In genomic region chr11:47215366-47215925, GRCh38 we compare ENCODE assay signal across 8 cellular contexts. TPM values are rescaled to one million over a fixed set of nuclear protein-coding genes. Genes with fewer than 3 reads are reported as not detected.
DNase-seq lines count a peak whose midpoint lies in the region; ATAC-seq and TF ChIP-seq lines count a peak whose summit lies in the region.

No MANE protein-coding gene starts in this region.

- no peaks in the 10 kb centered on the region for H3K9me3 Mint-ChIP-seq in central memory CD8-positive, alpha-beta T cell

- no peak for TF ChIP-seq CTCF in GM12875 (IDR thresholded peaks at IDR 0.05; ENCODE audit: borderline replicate concordance, insufficient read depth, low read depth, low read length)

- H3K4me3 ChIP-seq in GM12875 (ENCODE audit: low read depth, low read length) (peak overlapping the region; percentile 58), mucosa of stomach (ENCODE audit: low read length) (peak overlapping the region; percentile 91)

- H3K4me3 Mint-ChIP-seq in central memory CD8-positive, alpha-beta T cell, result peak overlapping the region; percentile 97

- H3K36me3 ChIP-seq in mucosa of stomach (ENCODE audit: control insufficient read depth, insufficient read depth, low read length), result no peaks in the 10 kb centered on the region

- no peaks in the 10 kb centered on the region for H3K27me3 Mint-ChIP-seq in central memory CD8-positive, alpha-beta T cell

- no peak for ATAC-seq in central memory CD8-positive, alpha-beta T cell (replicated peaks; ENCODE audit: extremely low read depth, poor library complexity, severe bottlenecking)
- no peak for ATAC-seq in HG03196 (IDR thresholded peaks at IDR 0.05; ENCODE audit: unreplicated experiment)
- no peak for ATAC-seq in left lobe of liver

- DNase-seq in NCI-H2081 (lab: John Stamatoyannopoulos, UW), result peak; percentile 47 to 74
- DNase-seq in central memory CD8-positive, alpha-beta T cell (ENCODE audit: low spot score in 2 of 2), result no peak
- no peak for DNase-seq in NCI-H524 treated with DMSO at 0.1 percent for 48 hours (lab: John Stamatoyannopoulos, UW)
- DNase-seq in ureter (ENCODE audit: low spot score), result no peak
- no peak for DNase-seq in left lobe of liver (ENCODE audit: low spot score)

- peaks cover 39% of the 10 kb centered on the region for H3K4me1 Mint-ChIP-seq in central memory CD8-positive, alpha-beta T cell

- peak overlapping the region; percentile 99 for H3K27ac Mint-ChIP-seq in central memory CD8-positive, alpha-beta T cell (ENCODE audit: low read depth)

- peak overlapping the region; percentile 86 for H3K9ac ChIP-seq in mucosa of stomach (ENCODE audit: low read length)

- H3K4me1 ChIP-seq in mucosa of stomach (ENCODE audit: control insufficient read depth, insufficient read depth, low read length), result peaks cover 12% of the 10 kb centered on the region

- no peaks in the 10 kb centered on the region for H3K9me3 ChIP-seq in mucosa of stomach (ENCODE audit: control insufficient read depth, low read length)

- no peaks in the 10 kb centered on the region for H3K27me3 ChIP-seq in mucosa of stomach (ENCODE audit: control insufficient read depth, insufficient read depth, low read length)

- peaks cover 15% of the 10 kb centered on the region for H3K36me3 Mint-ChIP-seq in central memory CD8-positive, alpha-beta T cell (ENCODE audit: insufficient read depth)

RNA-seq across cellular contexts. Expression of gene DDB2, which starts 0.7 kb away (rescaled TPM):
- total RNA-seq in ureter (57.9 TPM), left lobe of liver (15.4 TPM)

RNA-seq across cellular contexts. Expression of gene PACSIN3, which starts 29.2 kb away (rescaled TPM):
- total RNA-seq in ureter (29.0 TPM), left lobe of liver (32.8 TPM)

RNA-seq across cellular contexts. Expression of gene ACP2, which starts 33.2 kb away (rescaled TPM):
- total RNA-seq in ureter, result 36.8 TPM
- 72.9 TPM for total RNA-seq in left lobe of liver

RNA-seq across cellular contexts. Expression of gene ARFGAP2, which starts 38.8 kb away (rescaled TPM):
- total RNA-seq in ureter (105 TPM), left lobe of liver (77.6 TPM)

RNA-seq across cellular contexts. Expression of gene NR1H3, which starts 42.4 kb away (rescaled TPM):
- 71.3 TPM for total RNA-seq in ureter
- total RNA-seq in left lobe of liver, result 94.0 TPM

Comparison
In these comparisons a context has a peak if more than half of its experiments do, and no peak if none do; other contexts are left out.
1. DNase-seq: peak in NCI-H2081 (2 of 2); none in central memory CD8-positive, alpha-beta T cell (0 of 2), NCI-H524 treated with DMSO at 0.1 percent for 48 hours (single experiment), ureter (single experiment) and left lobe of liver (single experiment).